ENCODE assay signal across 11 cellular contexts in genomic region chr7:131400833-131401593, GRCh38.
DNase-seq lines count a peak whose midpoint lies in the region; ATAC-seq, FAIRE-seq and TF ChIP-seq lines count a peak whose summit lies in the region.
"Had no signal": no experiment of that assay in that cellular context is flagged by ENCODE, and none has a peak within 500 bp of the region (broad histone marks: within the 10 kb centered on the region; RNA-seq: fewer than 3 reads in every experiment).

No MANE protein-coding gene starts in this region.

- H3K27me3 ChIP-seq in GM23338 (ENCODE audit: insufficient read depth) (no peaks in the 10 kb centered on the region), right atrium auricular region (no peaks in the 10 kb centered on the region), small intestine (ENCODE audit: control insufficient read depth in 2 of 2, insufficient read depth in 2 of 2, low read length in 2 of 2) (no peaks in the 10 kb centered on the region)

- H3K4me1 Mint-ChIP-seq in GM23338 = peaks cover 8% of the 10 kb centered on the region
- H3K4me1 Mint-ChIP-seq: neural crest cell had no signal

- FAIRE-seq in small intestine (lab: Jason Lieb, UNC) = no peak

- no peaks in the 10 kb centered on the region for H4K20me1 ChIP-seq in GM23338 (replicated peaks; ENCODE audit: insufficient read depth)

- TF ChIP-seq CTCF in GM23338 (conservative IDR thresholded peaks at IDR 0.05; ENCODE audit: low read depth in 2 of 2) = no peak
- TF ChIP-seq CTCF in right atrium auricular region (IDR thresholded peaks at IDR 0.05) = no peak

- H3K4me1 ChIP-seq in GM23338 (ENCODE audit: insufficient read depth) (peaks cover 7% of the 10 kb centered on the region), right atrium auricular region (peaks cover 0 to 19% of the 10 kb centered on the region in 2 donors), small intestine (ENCODE audit: control insufficient read depth in 2 of 2, insufficient read depth in 1 of 2, low read depth in 1 of 2, low read length in 1 of 2) (no peaks in the 10 kb centered on the region)

- H3F3A ChIP-seq in GM23338 (replicated peaks; ENCODE audit: low read depth) = no peaks in the 10 kb centered on the region

- H3K36me3 ChIP-seq in GM23338 (ENCODE audit: insufficient read depth) (0 out of 2 replicates have a peak, but pooled peaks cover 5% of the 10 kb centered on the region), right atrium auricular region (peaks cover 16% of the 10 kb centered on the region), small intestine (ENCODE audit: control insufficient read depth in 2 of 2, insufficient read depth in 2 of 2, low read length in 2 of 2) (peaks cover 0 to 4% of the 10 kb centered on the region in 2 donors)

- ATAC-seq in GM23338 = no peak

- no peak for DNase-seq in GM23338 (ENCODE audit: low spot score)
- DNase-seq in right atrium auricular region (ENCODE audit: low spot score) = no peak
- peak; percentile 32 for DNase-seq in small intestine
- no peak for DNase-seq in NCI-H82 (lab: John Stamatoyannopoulos, UW)
- DNase-seq in H4 (ENCODE audit: low spot score) = no peak
- DNase-seq in NCI-H1417 (lab: John Stamatoyannopoulos, UW) = no peak
- no peak for DNase-seq in activated T-cell treated with anti-CD3 and anti-CD28 coated beads for 4 hours
- DNase-seq: activated CD8-positive, alpha-beta memory T cell treated with anti-CD3 and anti-CD28 coated beads, Interleukin-2, amount 50 U/mL, for 4 hours; central memory CD4-positive, alpha-beta T cell had no signal

- H3K4me2 ChIP-seq in GM23338 = no peak overlapping the region

- H3K9me2 ChIP-seq in GM23338 (ENCODE audit: insufficient read depth) = no peaks in the 10 kb centered on the region

- H3K27me3 Mint-ChIP-seq in GM23338 (ENCODE audit: insufficient read depth, low read depth, poor library complexity) = no peaks in the 10 kb centered on the region

- H2AFZ ChIP-seq in GM23338 = no peak overlapping the region

- H3K9me3 ChIP-seq in right atrium auricular region (peaks cover 0 to 9% of the 10 kb centered on the region in 2 donors), small intestine (ENCODE audit: control insufficient read depth, low read depth) (no peaks in the 10 kb centered on the region)

- peak overlapping the region; percentile 58; the same call in 1 of the 2 replicates for H3K27ac Mint-ChIP-seq in GM23338

- H3K4me3 ChIP-seq in GM23338 (no peak overlapping the region), right atrium auricular region (no peak overlapping the region), small intestine (ENCODE audit: low read depth in 1 of 2, low read length in 2 of 2) (no peak overlapping the region)

- H3K4me3 Mint-ChIP-seq in GM23338 = no peak overlapping the region
- H3K4me3 Mint-ChIP-seq: neural crest cell had no signal

- peaks cover 11% of the 10 kb centered on the region for H3K79me2 ChIP-seq in GM23338 (replicated peaks; ENCODE audit: insufficient read depth)

- H3K36me3 Mint-ChIP-seq in GM23338 (ENCODE audit: low read depth) = peaks cover 48% of the 10 kb centered on the region

- peaks cover 19% of the 10 kb centered on the region; the same call in 2 of the 3 replicates for H3K9me3 Mint-ChIP-seq in GM23338

- no peak overlapping the region; the same call in 1 of the 2 replicates for H3K27ac ChIP-seq in GM23338 (ENCODE audit: low read depth)
- H3K27ac ChIP-seq in angular gyrus (ENCODE audit: low read depth, low read length) = peak overlapping the region; percentile 17
- peak overlapping the region; percentile 28 to 37 for H3K27ac ChIP-seq in right atrium auricular region
- H3K27ac ChIP-seq in small intestine (ENCODE audit: low read depth in 1 of 2, low read length in 1 of 2) = no peak overlapping the region

TF ChIP-seq in GM23338, 12 proteins besides CTCF, POLR2A, EP300 and RAD21:
- TF ChIP-seq POLR2AphosphoS5 (IDR thresholded peaks at IDR 0.05; ENCODE audit: low read depth) (no peak), ZNF331 (CRISPR knock-in tag; IDR thresholded peaks at IDR 0.05; ENCODE audit: low read depth) (no peak), ETS1 (IDR thresholded peaks at IDR 0.05) (no peak), CREB1 (CRISPR knock-in tag; IDR thresholded peaks at IDR 0.05; ENCODE audit: low read depth) (no peak), STAT1 (IDR thresholded peaks at IDR 0.05; ENCODE audit: unreplicated experiment) (no peak)

Comparison
In these comparisons a context has a peak if more than half of its experiments do, and no peak if none do; other contexts are left out.
1. H3K27ac ChIP-seq: peak in angular gyrus (single experiment) and right atrium auricular region (2 of 2); none in GM23338 (single experiment) and small intestine (0 of 2).